Comparison of ENCODE assay signal across 32 cellular contexts in the genomic region with DNA sequence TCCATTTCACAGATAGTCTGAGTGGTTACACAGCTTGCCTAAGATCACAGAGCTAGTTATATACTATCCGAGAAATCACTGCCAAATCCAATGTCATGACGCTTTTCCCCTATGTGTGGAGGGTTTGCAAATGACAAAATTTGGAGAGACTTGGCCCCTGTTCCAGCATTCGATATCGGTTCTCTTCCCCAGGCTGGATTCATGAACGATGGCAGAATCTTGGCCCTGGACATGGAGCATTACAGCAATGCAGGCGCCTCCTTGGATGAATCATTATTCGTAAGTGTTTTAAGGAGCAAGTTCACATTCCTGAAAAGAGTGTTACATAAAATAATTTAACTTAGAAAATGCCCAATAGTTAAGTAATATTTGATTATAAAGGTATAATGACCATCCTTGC. TPM values are rescaled to one million over a fixed set of nuclear protein-coding genes. Genes with fewer than 3 reads are reported as not detected.
"Had no signal": no experiment of that assay in that cellular context is flagged by ENCODE, and none has a peak within 500 bp of the region (broad histone marks: within the 10 kb centered on the region; RNA-seq: fewer than 3 reads in every experiment).

No MANE protein-coding gene starts in this region.

- ATAC-seq: activated CD4-positive, alpha-beta T cell treated with anti-CD3 and anti-CD28 coated beads for 36 hours; activated CD8-positive, alpha-beta memory T cell treated with anti-CD3 and anti-CD28 coated beads, Interleukin-2, amount 10 ng/mL, durations not matched to agents 7 days and 5 days; activated CD8-positive, alpha-beta T cell treated with anti-CD3 and anti-CD28 coated beads, Interleukin-2, amount 10 ng/mL, durations not matched to agents 7 days and 5 days; esophagus mucosa; gastroesophageal sphincter; heart right ventricle; T-helper 17 cell had no signal

- H3K27ac ChIP-seq: brain microvascular endothelial cell, coronary artery, dorsolateral prefrontal cortex, gastroesophageal sphincter, heart right ventricle had no signal

- H3K4me1 Mint-ChIP-seq: activated CD4-positive, alpha-beta T cell treated with anti-CD3 and anti-CD28 coated beads for 36 hours; activated CD4-positive, alpha-beta T cell treated with anti-CD3 and anti-CD28 coated beads, Interleukin-2, amount 10 ng/mL, durations not matched to agents 24 days and 14 days; activated CD8-positive, alpha-beta memory T cell treated with anti-CD3 and anti-CD28 coated beads, Interleukin-2, amount 10 ng/mL, durations not matched to agents 7 days and 5 days; central memory CD8-positive, alpha-beta T cell; T-helper 17 cell had no signal

- DNase-seq: activated CD4-positive, alpha-beta memory T cell treated with anti-CD3 and anti-CD28 coated beads for 36 hours; activated CD4-positive, alpha-beta T cell treated with anti-CD3 and anti-CD28 coated beads for 36 hours; activated CD4-positive, alpha-beta T cell treated with anti-CD3 and anti-CD28 coated beads, Interleukin-2, amount 10 ng/mL, durations not matched to agents 24 days and 14 days; activated CD4-positive, CD25-positive, alpha-beta regulatory T cell; activated CD4-positive, CD25-positive, alpha-beta regulatory T cell treated with anti-CD3 and anti-CD28 coated beads, Interleukin-2, amount 50 U/mL, for 72 hours; activated CD8-positive, alpha-beta memory T cell treated with anti-CD3 and anti-CD28 coated beads, Interleukin-2, amount 10 ng/mL, durations not matched to agents 7 days and 5 days; activated CD8-positive, alpha-beta memory T cell treated with anti-CD3 and anti-CD28 coated beads, Interleukin-2, amount 50 U/mL, for 4 hours; activated CD8-positive, alpha-beta T cell treated with anti-CD3 and anti-CD28 coated beads, Interleukin-2, amount 10 ng/mL, durations not matched to agents 7 days and 5 days; activated gamma-delta T cell; activated naive CD4-positive, alpha-beta T cell; activated naive CD4-positive, alpha-beta T cell treated with anti-CD3 and anti-CD28 coated beads, Interleukin-2, amount 50 U/mL, for 16 hours; activated T-cell treated with anti-CD3 and anti-CD28 coated beads, Interleukin-2, amount 50 U/mL, for 1 hour; activated T-cell treated with anti-CD3 and anti-CD28 coated beads, Interleukin-2, amount 50 U/mL, for 48 hours; amniotic stem cell; anterior cingulate cortex; brain microvascular endothelial cell; dorsolateral prefrontal cortex; effector memory CD4-positive, alpha-beta T cell; endodermal cell; foreskin melanocyte; heart right ventricle; T-helper 1 cell; T-helper 17 cell had no signal

- H3K9me3 Mint-ChIP-seq: activated CD4-positive, alpha-beta memory T cell treated with anti-CD3 and anti-CD28 coated beads for 36 hours; activated CD4-positive, alpha-beta T cell treated with anti-CD3 and anti-CD28 coated beads, Interleukin-2, amount 10 ng/mL, durations not matched to agents 24 days and 14 days; activated T-helper 1 cell treated with anti-CD3 and anti-CD28 coated beads, Interleukin-12 subunit alpha, Interleukin-12 subunit beta, Interleukin-2, Interleukin-4 antibody, amounts not matched to agents 30 ng/mL and 10 ng/mL and 1 ng/mL, durations not matched to agents 14 hours and 24 hours and 36 hours; central memory CD8-positive, alpha-beta T cell; dendritic cell treated with granulocyte-macrophage colony-stimulating factor and Interleukin-4, amounts not matched to agents 40 ng/mL and 50 ng/mL, for 4 days; T-helper 2 cell treated with Interferon-gamma antibody and Interleukin-4, amounts not matched to agents 5 μg/mL and 100 μg/mL, for 36 hours had no signal

- H3K27me3 ChIP-seq: brain microvascular endothelial cell, dorsolateral prefrontal cortex, gastroesophageal sphincter, heart right ventricle had no signal

- H3K4me3 Mint-ChIP-seq: activated CD4-positive, alpha-beta memory T cell treated with anti-CD3 and anti-CD28 coated beads for 36 hours; activated CD4-positive, alpha-beta T cell treated with anti-CD3 and anti-CD28 coated beads for 36 hours; activated CD4-positive, alpha-beta T cell treated with anti-CD3 and anti-CD28 coated beads, Interleukin-2, amount 10 ng/mL, durations not matched to agents 24 days and 14 days; activated CD8-positive, alpha-beta memory T cell treated with anti-CD3 and anti-CD28 coated beads, Interleukin-2, amount 10 ng/mL, durations not matched to agents 7 days and 5 days; activated CD8-positive, alpha-beta T cell treated with anti-CD3 and anti-CD28 coated beads, Interleukin-2, amount 10 ng/mL, durations not matched to agents 7 days and 5 days; activated naive CD8-positive, alpha-beta T cell; activated T-helper 1 cell treated with anti-CD3 and anti-CD28 coated beads, Interleukin-12 subunit alpha, Interleukin-12 subunit beta, Interleukin-2, Interleukin-4 antibody, amounts not matched to agents 30 ng/mL and 10 ng/mL and 1 ng/mL, durations not matched to agents 14 hours and 24 hours and 36 hours; central memory CD8-positive, alpha-beta T cell; dendritic cell treated with granulocyte-macrophage colony-stimulating factor and Interleukin-4, amounts not matched to agents 40 ng/mL and 50 ng/mL, for 4 days; endodermal cell; T-helper 17 cell; T-helper 2 cell treated with Interferon-gamma antibody and Interleukin-4, amounts not matched to agents 5 μg/mL and 100 μg/mL, for 36 hours had no signal

- H3K36me3 Mint-ChIP-seq: activated CD4-positive, alpha-beta memory T cell treated with anti-CD3 and anti-CD28 coated beads for 36 hours; activated CD8-positive, alpha-beta memory T cell treated with anti-CD3 and anti-CD28 coated beads, Interleukin-2, amount 10 ng/mL, durations not matched to agents 7 days and 5 days; activated naive CD8-positive, alpha-beta T cell had no signal

- H3K4me1 ChIP-seq: gastroesophageal sphincter had no signal

- H3K36me3 ChIP-seq: brain microvascular endothelial cell, heart right ventricle had no signal

- H3K27me3 Mint-ChIP-seq: dendritic cell treated with granulocyte-macrophage colony-stimulating factor and Interleukin-4, amounts not matched to agents 40 ng/mL and 50 ng/mL, for 4 days had no signal

- H3K27ac Mint-ChIP-seq: activated CD4-positive, alpha-beta memory T cell treated with anti-CD3 and anti-CD28 coated beads for 36 hours; activated CD4-positive, alpha-beta T cell treated with anti-CD3 and anti-CD28 coated beads for 36 hours; activated CD4-positive, alpha-beta T cell treated with anti-CD3 and anti-CD28 coated beads, Interleukin-2, amount 10 ng/mL, durations not matched to agents 24 days and 14 days; activated CD8-positive, alpha-beta memory T cell treated with anti-CD3 and anti-CD28 coated beads, Interleukin-2, amount 10 ng/mL, durations not matched to agents 7 days and 5 days; activated CD8-positive, alpha-beta T cell treated with anti-CD3 and anti-CD28 coated beads, Interleukin-2, amount 10 ng/mL, durations not matched to agents 7 days and 5 days; activated naive CD8-positive, alpha-beta T cell; activated T-helper 1 cell treated with anti-CD3 and anti-CD28 coated beads, Interleukin-12 subunit alpha, Interleukin-12 subunit beta, Interleukin-2, Interleukin-4 antibody, amounts not matched to agents 30 ng/mL and 10 ng/mL and 1 ng/mL, durations not matched to agents 14 hours and 24 hours and 36 hours; dendritic cell treated with granulocyte-macrophage colony-stimulating factor and Interleukin-4, amounts not matched to agents 40 ng/mL and 50 ng/mL, for 4 days; endodermal cell; T-helper 17 cell; T-helper 2 cell treated with Interferon-gamma antibody and Interleukin-4, amounts not matched to agents 5 μg/mL and 100 μg/mL, for 36 hours had no signal

- H3K9me3 ChIP-seq: gastroesophageal sphincter, heart right ventricle had no signal

- H3K4me3 ChIP-seq: coronary artery, dorsolateral prefrontal cortex, gastroesophageal sphincter, heart right ventricle had no signal

RNA-seq across cellular contexts. Expression of gene AOX1, which starts 55.1 kb away (rescaled TPM):
- total RNA-seq: activated CD8-positive, alpha-beta memory T cell treated with anti-CD3 and anti-CD28 coated beads for 36 hours; T-helper 17 cell had no signal
